8 cellular contexts compared by ENCODE assay signal in genomic region chr17:45197555-45198334, GRCh38. TPM values are rescaled to one million over a fixed set of nuclear protein-coding genes. Genes with fewer than 3 reads are reported as not detected.
DNase-seq lines count a peak whose midpoint lies in the region; ATAC-seq and TF ChIP-seq lines count a peak whose summit lies in the region.

No MANE protein-coding gene starts in this region.

- H3K9ac ChIP-seq in fibroblast of lung (ENCODE audit: insufficient read depth, low read length), result no peak overlapping the region

- H3K27ac Mint-ChIP-seq in natural killer cell, result peak overlapping the region in 1 of 2 donors; percentile 36
- no peak overlapping the region for H3K27ac Mint-ChIP-seq in stimulated activated memory B cell treated with anti-CD40 and anti-IgM and Interleukin-4, amounts not matched to agents 10 μg/mL and 1 μg/mL and 100 μg/mL, for 72 hours

- no peak overlapping the region for H3K4me3 Mint-ChIP-seq in natural killer cell
- H3K4me3 Mint-ChIP-seq in stimulated activated memory B cell treated with anti-CD40 and anti-IgM and Interleukin-4, amounts not matched to agents 10 μg/mL and 1 μg/mL and 100 μg/mL, for 72 hours, result no peak overlapping the region

- peak overlapping the region; percentile 44 for H3K4me2 ChIP-seq in fibroblast of lung (ENCODE audit: extremely low read depth, insufficient read depth, low read length)

- H3K4me1 ChIP-seq in BE2C (peaks cover 3% of the 10 kb centered on the region), fibroblast of lung (ENCODE audit: control insufficient read depth, extremely low read depth, insufficient read depth, low read length) (peaks cover 4% of the 10 kb centered on the region)

- H3K4me1 Mint-ChIP-seq in natural killer cell, result peaks cover 0 to 3% of the 10 kb centered on the region in 2 donors
- peaks cover 10% of the 10 kb centered on the region for H3K4me1 Mint-ChIP-seq in stimulated activated memory B cell treated with anti-CD40 and anti-IgM and Interleukin-4, amounts not matched to agents 10 μg/mL and 1 μg/mL and 100 μg/mL, for 72 hours

- H3K79me2 ChIP-seq in fibroblast of lung (ENCODE audit: control insufficient read depth, insufficient read depth, low read length), result no peaks in the 10 kb centered on the region

- DNase-seq in BE2C (peak; percentile 96), activated T-helper 1 cell treated with Interleukin-2 at 50 U/mL for 16 hours (ENCODE audit: low read depth) (peak; percentile 76), fibroblast of lung (ENCODE audit: low read depth in 2 of 2) (peak; percentile 67 to 85), natural killer cell (peak; percentile 90)
- peak; percentile 39 for DNase-seq in Jurkat, Clone E6-1 (ENCODE audit: low read depth, low spot score)

- H3K27me3 Mint-ChIP-seq in natural killer cell (ENCODE audit: low read depth in 2 of 2), result no peaks in the 10 kb centered on the region
- H3K27me3 Mint-ChIP-seq in stimulated activated memory B cell treated with anti-CD40 and anti-IgM and Interleukin-4, amounts not matched to agents 10 μg/mL and 1 μg/mL and 100 μg/mL, for 72 hours, result no peaks in the 10 kb centered on the region

- TF ChIP-seq CTCF in BE2C (IDR thresholded peaks at IDR 0.05; ENCODE audit: low read depth, low read length) (peak; percentile 98), fibroblast of lung (conservative IDR thresholded peaks at IDR 0.05 in 1 of 2, IDR thresholded peaks at IDR 0.05 in 1 of 2; ENCODE audit: low read depth in 1 of 2, low read length in 2 of 2) (peak; percentile 94 to 95), natural killer cell (IDR thresholded peaks at IDR 0.05) (peak; percentile 99)

- intact Hi-C loops in natural killer cell (cut with micrococcal nuclease), result loop anchor here (1.0 to 5.0 kb wide), 2 partner anchors 62 to 420 kb away; partner anchors contain the start of gene ACBD4

- no peaks in the 10 kb centered on the region for H4K20me1 ChIP-seq in fibroblast of lung (ENCODE audit: control insufficient read depth, extremely low read depth, insufficient read depth, low read length)

- H3K36me3 Mint-ChIP-seq in natural killer cell, result no peaks in the 10 kb centered on the region
- no peaks in the 10 kb centered on the region for H3K36me3 Mint-ChIP-seq in stimulated activated memory B cell treated with anti-CD40 and anti-IgM and Interleukin-4, amounts not matched to agents 10 μg/mL and 1 μg/mL and 100 μg/mL, for 72 hours

- peak; percentile 76 for ATAC-seq in GM19397 (IDR thresholded peaks at IDR 0.05; ENCODE audit: unreplicated experiment)
- ATAC-seq in natural killer cell, result peak; percentile 97 to 100 (median 100)
- ATAC-seq in stimulated activated memory B cell treated with anti-CD40 and anti-IgM and Interleukin-4, amounts not matched to agents 10 μg/mL and 1 μg/mL and 100 μg/mL, for 72 hours, result peak; percentile 97

- H3K36me3 ChIP-seq in BE2C (no peaks in the 10 kb centered on the region), fibroblast of lung (ENCODE audit: control insufficient read depth, insufficient read depth, low read length) (no peaks in the 10 kb centered on the region)

- H2AFZ ChIP-seq in fibroblast of lung (ENCODE audit: low read length), result peak overlapping the region; percentile 74

- H3K27ac ChIP-seq in fibroblast of lung (ENCODE audit: insufficient read depth, low read length), result no peak overlapping the region

- no peaks in the 10 kb centered on the region for H3K27me3 ChIP-seq in BE2C
- H3K27me3 ChIP-seq in fibroblast of lung (ENCODE audit: control insufficient read depth, insufficient read depth, low read length), result no peaks in the 10 kb centered on the region

- H3K9me3 ChIP-seq in BE2C (no peaks in the 10 kb centered on the region), fibroblast of lung (ENCODE audit: control insufficient read depth, insufficient read depth, low read depth, low read length) (no peaks in the 10 kb centered on the region)

- H3K9me3 Mint-ChIP-seq in natural killer cell, result no peaks in the 10 kb centered on the region
- H3K9me3 Mint-ChIP-seq in stimulated activated memory B cell treated with anti-CD40 and anti-IgM and Interleukin-4, amounts not matched to agents 10 μg/mL and 1 μg/mL and 100 μg/mL, for 72 hours, result no peaks in the 10 kb centered on the region

- H3K4me3 ChIP-seq in BE2C (ENCODE audit: low read depth, low read length), result no peak overlapping the region
- H3K4me3 ChIP-seq in Jurkat, Clone E6-1 (ENCODE audit: low read length), result no peak overlapping the region
- H3K4me3 ChIP-seq in fibroblast of lung (replicated peaks in 1 of 4; ENCODE audit: control extremely low read depth in 1 of 4, insufficient read depth in 1 of 4, low read depth in 3 of 4, low read length in 4 of 4), result no peak overlapping the region

TF ChIP-seq in PFSK-1, 5 proteins besides CTCF, POLR2A, EP300 and RAD21:
- TF ChIP-seq POLR2AphosphoS5 (IDR thresholded peaks at IDR 0.05; ENCODE audit: low read depth, low read length) (no peak; the same call in 1 of the 2 replicates), TAF1 (IDR thresholded peaks at IDR 0.05; ENCODE audit: borderline replicate concordance, insufficient read depth, low read length) (no peak), FOXP2 (optimal IDR thresholded peaks at IDR 0.05; ENCODE audit: borderline replicate concordance, extremely low read depth, extremely low read length, insufficient read depth) (peak; percentile 82), REST (IDR thresholded peaks at IDR 0.05; ENCODE audit: insufficient read depth in 1 of 2, low read depth in 2 of 2, low read length in 2 of 2) (no peak), SIN3A (IDR thresholded peaks at IDR 0.05; ENCODE audit: borderline replicate concordance, insufficient read depth, low read length) (no peak)

RNA-seq across cellular contexts. Expression of gene FMNL1, which starts 23.9 kb away (rescaled TPM):
- 64.8 TPM for polyA plus RNA-seq in BE2C (2012; ENCODE audit: insufficient read depth, insufficient read length, low read depth)
- polyA plus RNA-seq in Jurkat, Clone E6-1 (2012; ENCODE audit: insufficient read depth, insufficient read length), result 276 TPM
- polyA plus RNA-seq in PFSK-1 (2012; ENCODE audit: insufficient read length, low read depth), result 67.3 TPM
- 2.8 and 3.1 TPM in 2 replicates for total RNA-seq in fibroblast of lung
- polyA plus RNA-seq in fibroblast of lung, result 1.1 and 1.9 TPM in 2 replicates
- 2.6 and 6.2 TPM in 2 replicates for polyA plus RNA-seq in fibroblast of lung (2012)
- 11.4 and 13.4 TPM in 2 replicates for polyA minus RNA-seq in fibroblast of lung (ENCODE audit: low replicate concordance)
- total RNA-seq in natural killer cell, result 100 to 1,000 TPM; 741 to 836 (median 752) TPM

RNA-seq across cellular contexts. Expression of gene HEXIM2, which starts 36.1 kb away (rescaled TPM):
- 15.9 TPM for polyA plus RNA-seq in BE2C (2012; ENCODE audit: insufficient read depth, insufficient read length, low read depth)
- 3.1 TPM for polyA plus RNA-seq in Jurkat, Clone E6-1 (2012; ENCODE audit: insufficient read depth, insufficient read length)
- 24.9 TPM for polyA plus RNA-seq in PFSK-1 (2012; ENCODE audit: insufficient read length, low read depth)
- 12.8 and 18.7 TPM in 2 replicates for total RNA-seq in fibroblast of lung
- 1.9 and 2.7 TPM in 2 replicates for polyA plus RNA-seq in fibroblast of lung
- 4.3 and 6.4 TPM in 2 replicates for polyA plus RNA-seq in fibroblast of lung (2012)
- polyA minus RNA-seq in fibroblast of lung (ENCODE audit: low replicate concordance), result 2.0 and 7.2 TPM in 2 replicates
- 1 to 10 TPM; 4.1 to 5.3 (median 4.5) TPM for total RNA-seq in natural killer cell

RNA-seq across cellular contexts. Expression of gene HEXIM1, which starts 49.5 kb away (rescaled TPM):
- 61.7 TPM for polyA plus RNA-seq in BE2C (2012; ENCODE audit: insufficient read depth, insufficient read length, low read depth)
- 27.6 TPM for polyA plus RNA-seq in Jurkat, Clone E6-1 (2012; ENCODE audit: insufficient read depth, insufficient read length)
- polyA plus RNA-seq in PFSK-1 (2012; ENCODE audit: insufficient read length, low read depth), result 20.4 TPM
- total RNA-seq in fibroblast of lung, result 9.9 and 10.3 TPM in 2 replicates
- polyA plus RNA-seq in fibroblast of lung, result 11.7 and 12.4 TPM in 2 replicates
- 20.2 and 20.3 TPM in 2 replicates for polyA plus RNA-seq in fibroblast of lung (2012)
- polyA minus RNA-seq in fibroblast of lung (ENCODE audit: low replicate concordance), result 4.3 and 6.1 TPM in 2 replicates
- 10 to 100 TPM; 64.9 to 80.7 (median 79.8) TPM for total RNA-seq in natural killer cell

Comparison
In these comparisons a context has a peak if more than half of its experiments do, and no peak if none do; other contexts are left out.
1. DNase-seq: peak in every context shown above with its lines; median percentile 96 in BE2C; 90 in natural killer cell; 76 in activated T-helper 1 cell treated with Interleukin-2 at 50 U/mL for 16 hours; 76 in fibroblast of lung; 39 in Jurkat, Clone E6-1.
2. RNA of gene FMNL1, which starts 23.9 kb away (total RNA-seq): 741 to 836 TPM in natural killer cell; 2.8 to 3.1 TPM in fibroblast of lung; every median in the first group is over 100 times any median in the second.
3. Peak in every context shown above with its lines, with median percentiles within 50 percentile points of each other: CTCF ChIP-seq and ATAC-seq.